In the genomic region with DNA sequence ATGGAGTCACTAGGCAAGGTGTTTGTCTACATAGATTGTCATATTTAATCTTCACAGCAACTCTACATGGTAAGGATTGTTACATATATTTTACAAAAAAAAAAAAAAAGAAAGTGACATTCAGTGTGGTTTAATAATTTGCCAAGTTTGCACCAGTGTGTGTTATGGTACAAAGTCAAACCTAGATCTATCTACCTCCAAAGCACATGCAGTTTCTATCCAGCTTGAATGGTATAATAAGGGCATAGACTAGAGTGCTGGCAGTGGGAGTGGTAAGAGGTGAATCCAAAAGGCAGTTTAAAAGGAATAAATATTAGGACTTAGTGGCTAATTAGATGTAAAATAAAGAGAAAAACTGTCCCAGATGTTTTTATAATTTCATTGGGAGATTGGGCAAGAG, we compare ENCODE assay signal across 23 cellular contexts.
DNase-seq lines count a peak whose midpoint lies in the region; ATAC-seq, FAIRE-seq and TF ChIP-seq lines count a peak whose summit lies in the region.
"Had no signal": no experiment of that assay in that cellular context is flagged by ENCODE, and none has a peak within 500 bp of the region (broad histone marks: within the 10 kb centered on the region; RNA-seq: fewer than 3 reads in every experiment).

No MANE protein-coding gene starts in this region.

- H3K36me3 ChIP-seq in hepatocyte (replicated peaks; ENCODE audit: insufficient read depth, low read depth) (no peaks in the 10 kb centered on the region), right lobe of liver (no peaks in the 10 kb centered on the region), mesendoderm (ENCODE audit: control insufficient read depth, insufficient read depth, low read length) (no peaks in the 10 kb centered on the region)
- H3K36me3 ChIP-seq: BLaER1 had no signal

- no peak overlapping the region for H2AFZ ChIP-seq in hepatocyte
- H2AFZ ChIP-seq: GM23248 had no signal

- H4K20me1 ChIP-seq in hepatocyte (ENCODE audit: insufficient read depth, poor library complexity, severe bottlenecking), result no peaks in the 10 kb centered on the region
- H4K20me1 ChIP-seq: BLaER1 had no signal

- no peaks in the 10 kb centered on the region for H3K27me3 ChIP-seq in hepatocyte
- H3K27me3 ChIP-seq in right lobe of liver, result no peaks in the 10 kb centered on the region
- H3K27me3 ChIP-seq in mesendoderm (ENCODE audit: insufficient read depth, low read length, poor library complexity), result no peaks in the 10 kb centered on the region
- H3K27me3 ChIP-seq: BLaER1 had no signal

- no peak overlapping the region for H4K8ac ChIP-seq in mesendoderm (ENCODE audit: low read depth, low read length)

- no peak overlapping the region for H3K27ac ChIP-seq in hepatocyte
- peak overlapping the region in 1 of 3 donors; percentile 22 for H3K27ac ChIP-seq in right lobe of liver
- no peak overlapping the region for H3K27ac ChIP-seq in mesendoderm (ENCODE audit: low read depth, low read length)
- H3K27ac ChIP-seq: 22Rv1, BLaER1, C4-2B, GM23248 had no signal

- no peaks in the 10 kb centered on the region for H3K79me2 ChIP-seq in hepatocyte
- H3K79me2 ChIP-seq in mesendoderm (ENCODE audit: control insufficient read depth, insufficient read depth, low read length), result no peaks in the 10 kb centered on the region

- H2AK5ac ChIP-seq in mesendoderm (ENCODE audit: low read length), result no peak overlapping the region

- no peak overlapping the region for H4K5ac ChIP-seq in mesendoderm (ENCODE audit: low read length)

- no peak for TF ChIP-seq POLR2A in right lobe of liver (IDR thresholded peaks at IDR 0.05)
- no peak for TF ChIP-seq POLR2A in GM12892 (IDR thresholded peaks at IDR 0.05; ENCODE audit: low read depth, low read length)

- H3K4me2 ChIP-seq in hepatocyte, result no peak overlapping the region
- no peak overlapping the region for H3K4me2 ChIP-seq in mesendoderm (ENCODE audit: low read length)
- H3K4me2 ChIP-seq: BLaER1 had no signal

- H3K9me3 ChIP-seq in hepatocyte (ENCODE audit: low read depth), result no peaks in the 10 kb centered on the region
- no peaks in the 10 kb centered on the region for H3K9me3 ChIP-seq in right lobe of liver
- H3K9me3 ChIP-seq: BLaER1, Caco-2 had no signal

- H3K9ac ChIP-seq in mesendoderm (ENCODE audit: low read length), result no peak overlapping the region
- H3K9ac ChIP-seq: BLaER1, GM23248 had no signal

- no peaks in the 10 kb centered on the region for H3K4me1 ChIP-seq in hepatocyte (ENCODE audit: insufficient read depth)
- peaks cover 0 to 10% (median 0%) of the 10 kb centered on the region in 4 donors for H3K4me1 ChIP-seq in right lobe of liver
- no peaks in the 10 kb centered on the region for H3K4me1 ChIP-seq in mesendoderm (ENCODE audit: control insufficient read depth, low read depth, low read length)
- H3K4me1 ChIP-seq: BLaER1 had no signal

- ATAC-seq in left lobe of liver (peak; percentile 96), right lobe of liver (peak; percentile 94 to 96 (median 94))
- ATAC-seq: CD8-positive, alpha-beta T cell had no signal

- H3K4me3 ChIP-seq in hepatocyte (no peak overlapping the region), right lobe of liver (no peak overlapping the region), mesendoderm (ENCODE audit: low read length) (no peak overlapping the region)
- H3K4me3 ChIP-seq: BLaER1, GM23248 had no signal

- no peak overlapping the region for H3K18ac ChIP-seq in mesendoderm (ENCODE audit: low read length)

- H3K56ac ChIP-seq in mesendoderm (ENCODE audit: low read length), result no peak overlapping the region

- TF ChIP-seq CTCF in hepatocyte (IDR thresholded peaks at IDR 0.05; ENCODE audit: poor library complexity) (no peak), right lobe of liver (IDR thresholded peaks at IDR 0.05) (no peak)

- H3K9me2 ChIP-seq in hepatocyte (replicated peaks; ENCODE audit: insufficient read depth), result no peaks in the 10 kb centered on the region

- DNase-seq in HTR-8/SVneo (ENCODE audit: insufficient read length, low spot score) (no peak), hepatocyte (ENCODE audit: low spot score) (peak; percentile 6), left lobe of liver (ENCODE audit: low spot score) (no peak), right lobe of liver (no peak), GM12892 (ENCODE audit: insufficient read length) (no peak), T-helper 9 cell (no peak), NCI-H2029 treated with DMSO at 0.1 percent for 48 hours (lab: John Stamatoyannopoulos, UW) (no peak), mesendoderm (no peak)
- DNase-seq: Caco-2; CD4-positive, CD25-positive, alpha-beta regulatory T cell; CD8-positive, alpha-beta T cell; DMS153; DND-41; GM23248; H7; HCEC 1CT had no signal

- FAIRE-seq in HTR-8/SVneo (lab: Jason Lieb, UNC) (peak; percentile 9), GM12892 (lab: Jason Lieb, UNC) (no peak)
- FAIRE-seq: A204.1, G401.6, GM12891, H1 had no signal

- H2BK5ac ChIP-seq in mesendoderm (ENCODE audit: low read length), result no peak overlapping the region

- H3K79me1 ChIP-seq in mesendoderm (ENCODE audit: low read length), result no peaks in the 10 kb centered on the region

- no peak overlapping the region for H3K23ac ChIP-seq in mesendoderm (ENCODE audit: low read length)

- no peak overlapping the region for H3K4ac ChIP-seq in mesendoderm (ENCODE audit: low read depth, low read length)

- H2BK15ac ChIP-seq in mesendoderm (replicated peaks; ENCODE audit: low read depth), result no peak overlapping the region

- intact Hi-C loops in right lobe of liver (cut with DNase I), result no loop called here

- H2BK120ac ChIP-seq in mesendoderm (ENCODE audit: low read depth, low read length), result no peak overlapping the region
